ENCODE assay signal across 8 cellular contexts in genomic region chr1:185156321-185156853, GRCh38. TPM values are rescaled to one million over a fixed set of nuclear protein-coding genes. Genes with fewer than 3 reads are reported as not detected.
A peak's percentile ranks its signal among the peaks of the same experiment; 100 is the strongest.
DNase-seq lines count a peak whose midpoint lies in the region; ATAC-seq and TF ChIP-seq lines count a peak whose summit lies in the region.

No MANE protein-coding gene starts in this region.

- H3K36me3 Mint-ChIP-seq in brain, result peaks cover 5% of the 10 kb centered on the region

- peaks cover 16 to 58% (median 36%) of the 10 kb centered on the region in 4 donors for H3K4me1 ChIP-seq in stomach

- H3K4me3 Mint-ChIP-seq in brain, result peak overlapping the region; percentile 96 to 100 (median 100)

- H3K4me1 Mint-ChIP-seq in brain, result peaks cover 59% of the 10 kb centered on the region

- no peak for TF ChIP-seq EP300 in stomach (IDR thresholded peaks at IDR 0.05)

- intact Hi-C loops in left colon (cut with DNase I, micrococcal nuclease) (loop anchor here in 1 of 2 donors (10.0 kb wide), 1 partner anchor 1218 kb away; the partner anchor contains the start of genes ODR4 and TPR), stomach (cut with DNase I; ENCODE audit: low total_unique reads) (no loop called here)

- peak overlapping the region; percentile 97 to 100 (median 99) for H3K27ac ChIP-seq in stomach

- H3K27me3 Mint-ChIP-seq in brain, result peaks cover 15% of the 10 kb centered on the region

- in situ Hi-C loops in GM13977 (cut with MboI; ENCODE audit: low pct_unique_long_range_greater_than_20kb, low sequenced_read_pairs, unreplicated experiment), result loop anchor here (25.0 kb wide), 1 partner anchor 344 kb away; no protein-coding TSS in a partner anchor

- H3K27ac Mint-ChIP-seq in brain, result peak overlapping the region; percentile 97 to 99 (median 98)

- peak; percentile 21 for DNase-seq in activated CD4-positive, alpha-beta T cell treated with anti-CD3 and anti-CD28 coated beads for 48 hours
- no peak for DNase-seq in activated CD4-positive, alpha-beta T cell treated with anti-CD3 and anti-CD28 coated beads, Interleukin-2, amount 50 U/mL, for 1 hour
- DNase-seq in NCI-H1092 (lab: John Stamatoyannopoulos, UW) (peak; percentile 46), left colon (no peak), stomach (peak; percentile 39), GM13977 (ENCODE audit: low spot score) (no peak)

- no peaks in the 10 kb centered on the region for H3K9me3 Mint-ChIP-seq in brain

- 0 to 1% (median 1%) methylated on average over 10 to 29 of the region's 29 CpGs for whole genome bisulfite sequencing in stomach, 5 donors

- H3K9me3 ChIP-seq in stomach, result no peaks in the 10 kb centered on the region

- H3K36me3 ChIP-seq in stomach, result peaks cover 0 to 8% (median 7%) of the 10 kb centered on the region in 4 donors

- H3K4me3 ChIP-seq in stomach, result peak overlapping the region; percentile 70 to 94 (median 76)

- peak; percentile 27 for ATAC-seq in HG02571 (IDR thresholded peaks at IDR 0.05; ENCODE audit: unreplicated experiment)
- ATAC-seq in left colon, result peak; percentile 47

- H3K27me3 ChIP-seq in stomach, result no peaks in the 10 kb centered on the region

- TF ChIP-seq CTCF in brain (conservative IDR thresholded peaks at IDR 0.05), result no peak
- TF ChIP-seq CTCF in stomach (IDR thresholded peaks at IDR 0.05), result no peak
- TF ChIP-seq CTCF in GM13977 (IDR thresholded peaks at IDR 0.05; ENCODE audit: extremely low read depth, insufficient read depth, missing control alignments), result no peak

- no peak for TF ChIP-seq POLR2A in stomach (IDR thresholded peaks at IDR 0.05)

RNA-seq across cellular contexts. Expression of gene TRMT1L, which starts 0.4 kb away (rescaled TPM):
- polyA plus RNA-seq in brain (ENCODE audit: insufficient read depth, low read depth, low replicate concordance) (9.3 TPM), stomach (1 to 10 TPM; 4.5 to 6.0 (median 5.7) TPM)
- total RNA-seq in left colon (10 to 100 TPM; 13.9 to 16.2 TPM), stomach (10 to 100 TPM in 2 of 5 donors, 1 to 10 TPM in 3; 4.5 to 25.2 (median 9.1) TPM)

RNA-seq across cellular contexts. Expression of gene SWT1, which starts 0.6 kb away (rescaled TPM):
- polyA plus RNA-seq in brain (ENCODE audit: insufficient read depth, low read depth, low replicate concordance), result 1.4 TPM
- total RNA-seq in left colon, result 1 to 10 TPM; 4.1 to 6.7 TPM
- total RNA-seq in stomach, result 10 to 100 TPM in 3 of 5 donors, 1 to 10 TPM in 2; 6.5 to 35.6 (median 10.3) TPM
- polyA plus RNA-seq in stomach, result 1 to 10 TPM; 2.4 to 3.7 (median 3.0) TPM

Comparison
In these comparisons a context has a peak if more than half of its experiments do, and no peak if none do; other contexts are left out.
1. DNase-seq: peak in activated CD4-positive, alpha-beta T cell treated with anti-CD3 and anti-CD28 coated beads for 48 hours (single experiment), NCI-H1092 (single experiment) and stomach (single experiment); none in activated CD4-positive, alpha-beta T cell treated with anti-CD3 and anti-CD28 coated beads, Interleukin-2, amount 50 U/mL, for 1 hour (single experiment), left colon (0 of 2) and GM13977 (single experiment).